Comparison of ENCODE assay signal across 8 cellular contexts in the genomic region with DNA sequence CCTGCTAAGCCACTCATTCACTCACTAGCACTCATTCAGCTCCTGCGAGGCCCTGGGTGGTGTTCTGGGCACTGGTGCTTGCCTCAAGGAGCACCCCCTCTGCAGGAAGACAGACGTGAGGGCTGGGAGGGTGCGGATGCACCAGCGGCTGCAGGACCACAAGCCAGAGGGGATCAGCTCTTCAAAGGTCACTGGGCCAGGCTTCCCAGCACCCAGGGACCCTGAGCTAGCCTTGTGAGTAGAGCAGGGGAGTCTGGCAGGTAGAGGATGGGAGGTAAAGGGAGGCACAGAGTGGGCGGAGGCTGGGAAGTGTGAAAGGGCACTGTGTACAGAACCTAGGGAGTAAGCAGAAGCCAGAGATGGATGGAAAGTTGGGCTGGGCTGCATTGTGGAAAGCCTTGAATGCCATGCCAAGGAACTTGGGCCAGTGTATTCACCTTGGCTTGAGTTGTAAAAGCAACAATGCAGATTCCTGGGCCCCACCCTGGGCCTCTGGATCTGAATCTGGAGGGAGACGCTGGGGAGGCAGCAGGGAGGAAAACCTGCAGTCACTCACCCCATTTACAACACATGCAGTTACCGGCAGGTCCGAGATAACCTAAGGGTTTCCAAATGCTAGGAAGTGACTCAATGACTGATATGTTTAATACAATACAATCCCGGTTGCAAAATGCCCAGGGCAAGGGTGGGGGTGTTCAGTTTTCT. TPM values are rescaled to one million over a fixed set of nuclear protein-coding genes. Genes with fewer than 3 reads are reported as not detected.
DNase-seq lines count a peak whose midpoint lies in the region; ATAC-seq and TF ChIP-seq lines count a peak whose summit lies in the region.

No MANE protein-coding gene starts in this region.

- H3K9me3 ChIP-seq in CD8-positive, alpha-beta T cell (ENCODE audit: low read length), result no peaks in the 10 kb centered on the region
- H3K9me3 ChIP-seq in OCI-LY1 (ENCODE audit: low read length) (no peaks in the 10 kb centered on the region), skeletal muscle satellite cell (replicated peaks; ENCODE audit: low read length) (no peaks in the 10 kb centered on the region)

- H3K4me1 Mint-ChIP-seq in CD8-positive, alpha-beta T cell (ENCODE audit: low read depth), result peaks cover 59% of the 10 kb centered on the region
- peaks cover 53% of the 10 kb centered on the region for H3K4me1 Mint-ChIP-seq in activated naive CD4-positive, alpha-beta T cell treated with anti-CD3 and anti-CD28 coated beads, Interleukin-2, amount 10 ng/mL, durations not matched to agents 7 days and 5 days

- peak overlapping the region; percentile 94 for H3K4me3 Mint-ChIP-seq in CD8-positive, alpha-beta T cell
- H3K4me3 Mint-ChIP-seq in activated naive CD4-positive, alpha-beta T cell treated with anti-CD3 and anti-CD28 coated beads, Interleukin-2, amount 10 ng/mL, durations not matched to agents 7 days and 5 days, result peak overlapping the region; percentile 94

- H3K27me3 ChIP-seq in CD8-positive, alpha-beta T cell (ENCODE audit: insufficient read depth, low read length), result no peaks in the 10 kb centered on the region
- H3K27me3 ChIP-seq in OCI-LY1 (ENCODE audit: insufficient read depth, low read length) (no peaks in the 10 kb centered on the region), skeletal muscle satellite cell (ENCODE audit: control insufficient read depth, insufficient read depth, low read length) (no peaks in the 10 kb centered on the region)

- peak overlapping the region; percentile 72 for H3K4me2 ChIP-seq in OCI-LY1 (ENCODE audit: low read length)
- peak overlapping the region; percentile 76 for H3K4me2 ChIP-seq in skeletal muscle satellite cell (ENCODE audit: low read length)

- peak overlapping the region; percentile 83 for H3K9ac ChIP-seq in OCI-LY1 (ENCODE audit: low read length)
- H3K9ac ChIP-seq in skeletal muscle satellite cell (ENCODE audit: low read depth, low read length), result peak overlapping the region; percentile 98

- peak; percentile 9 for ATAC-seq in CD8-positive, alpha-beta T cell
- ATAC-seq in GM21447 (IDR thresholded peaks at IDR 0.05; ENCODE audit: unreplicated experiment), result no peak

- no peaks in the 10 kb centered on the region for H3K9me3 Mint-ChIP-seq in CD8-positive, alpha-beta T cell
- no peaks in the 10 kb centered on the region for H3K9me3 Mint-ChIP-seq in activated naive CD4-positive, alpha-beta T cell treated with anti-CD3 and anti-CD28 coated beads, Interleukin-2, amount 10 ng/mL, durations not matched to agents 7 days and 5 days

- peak overlapping the region; percentile 83 for H3K27ac ChIP-seq in CD8-positive, alpha-beta T cell (ENCODE audit: low read depth, low read length)
- H3K27ac ChIP-seq in OCI-LY1 (ENCODE audit: low read depth, low read length, poor library complexity, severe bottlenecking), result peak overlapping the region; percentile 46

- peaks cover 12% of the 10 kb centered on the region for H3K36me3 Mint-ChIP-seq in CD8-positive, alpha-beta T cell
- H3K36me3 Mint-ChIP-seq in activated naive CD4-positive, alpha-beta T cell treated with anti-CD3 and anti-CD28 coated beads, Interleukin-2, amount 10 ng/mL, durations not matched to agents 7 days and 5 days, result peaks cover 56% of the 10 kb centered on the region

- H3K36me3 ChIP-seq in CD8-positive, alpha-beta T cell (ENCODE audit: insufficient read depth, low read length), result no peaks in the 10 kb centered on the region
- H3K36me3 ChIP-seq in OCI-LY1 (ENCODE audit: insufficient read depth, low read length) (peaks cover 8% of the 10 kb centered on the region), skeletal muscle satellite cell (ENCODE audit: insufficient read depth, low read length) (no peaks in the 10 kb centered on the region)

- peaks cover 55% of the 10 kb centered on the region for H3K4me1 ChIP-seq in CD8-positive, alpha-beta T cell (ENCODE audit: insufficient read depth, low read length)
- H3K4me1 ChIP-seq in OCI-LY1 (ENCODE audit: insufficient read depth, low read length, severe bottlenecking), result peaks cover 56% of the 10 kb centered on the region
- peaks cover 39% of the 10 kb centered on the region for H3K4me1 ChIP-seq in skeletal muscle satellite cell (ENCODE audit: control insufficient read depth, insufficient read depth, low read length)

- H3F3A ChIP-seq in OCI-LY1 (ENCODE audit: insufficient read depth, low read length), result no peaks in the 10 kb centered on the region; the same call in 1 of the 2 replicates

- CTCF ChIA-PET in CD8-positive, alpha-beta T cell (lab: Charles Lee), result interaction anchor here (1.0 to 5.7 kb wide), 6 partner anchors 17 to 111 kb away, joined by 3 to 57 read pairs (median 4); no protein-coding TSS in a partner anchor
- CTCF ChIA-PET in activated naive CD4-positive, alpha-beta T cell treated with anti-CD3 and anti-CD28 coated beads, Interleukin-2, amount 10 ng/mL, durations not matched to agents 7 days and 5 days (lab: Charles Lee), result interaction anchor here (0.6 to 5.7 kb wide), 6 partner anchors 41 to 136 kb away, joined by 3 to 159 read pairs (median 8); no protein-coding TSS in a partner anchor

- POLR2A ChIA-PET in CD8-positive, alpha-beta T cell (lab: Charles Lee), result interaction anchor here (0.6 to 1.5 kb wide), 4 partner anchors 15 to 85 kb away, joined by 3 to 4 read pairs (median 4); no protein-coding TSS in a partner anchor

- no peaks in the 10 kb centered on the region for H3K27me3 Mint-ChIP-seq in CD8-positive, alpha-beta T cell (ENCODE audit: low read depth)
- H3K27me3 Mint-ChIP-seq in activated naive CD4-positive, alpha-beta T cell treated with anti-CD3 and anti-CD28 coated beads, Interleukin-2, amount 10 ng/mL, durations not matched to agents 7 days and 5 days, result peaks cover 17% of the 10 kb centered on the region

- peak; percentile 19 to 65 (median 54) for DNase-seq in CD8-positive, alpha-beta T cell
- peak; percentile 80 for DNase-seq in activated naive CD4-positive, alpha-beta T cell treated with anti-CD3 and anti-CD28 coated beads, Interleukin-2, amount 10 ng/mL, durations not matched to agents 7 days and 5 days
- DNase-seq in cardiac septum (ENCODE audit: low spot score) (peak; percentile 85), mucosa of gallbladder (ENCODE audit: low spot score) (no peak), GOT3 (lab: John Stamatoyannopoulos, UW) (no peak)

- TF ChIP-seq CTCF in CD8-positive, alpha-beta T cell (IDR thresholded peaks at IDR 0.05), result no peak
- TF ChIP-seq CTCF in OCI-LY1 (IDR thresholded peaks at IDR 0.05; ENCODE audit: low read length), result no peak; the same call in 1 of the 2 replicates

- peak overlapping the region; percentile 98 for H3K27ac Mint-ChIP-seq in CD8-positive, alpha-beta T cell
- peak overlapping the region; percentile 95 for H3K27ac Mint-ChIP-seq in activated naive CD4-positive, alpha-beta T cell treated with anti-CD3 and anti-CD28 coated beads, Interleukin-2, amount 10 ng/mL, durations not matched to agents 7 days and 5 days

- H3K9me2 ChIP-seq in OCI-LY1 (ENCODE audit: low read depth, low read length), result no peaks in the 10 kb centered on the region

- H2AFZ ChIP-seq in OCI-LY1 (ENCODE audit: low read length), result no peak overlapping the region

- intact Hi-C loops in CD8-positive, alpha-beta T cell (cut with DNase I, micrococcal nuclease), result loop anchor here (1.0 to 5.0 kb wide), 6 partner anchors 48 to 142 kb away; a partner anchor contains a TSS
- intact Hi-C loops in cardiac septum (cut with DNase I), result loop anchor here (2.0 kb wide), 1 partner anchor 15 kb away; no protein-coding TSS in a partner anchor

- H3K4me3 ChIP-seq in CD8-positive, alpha-beta T cell (ENCODE audit: low read depth, low read length), result peak overlapping the region; percentile 57
- peak overlapping the region; percentile 72 for H3K4me3 ChIP-seq in OCI-LY1 (ENCODE audit: low read depth, low read length, poor library complexity, severe bottlenecking)
- H3K4me3 ChIP-seq in skeletal muscle satellite cell (ENCODE audit: low read length), result peak overlapping the region; percentile 88

- H3K79me2 ChIP-seq in OCI-LY1 (ENCODE audit: insufficient read depth, low read length), result peaks cover 51% of the 10 kb centered on the region

- no peaks in the 10 kb centered on the region for H4K20me1 ChIP-seq in OCI-LY1 (ENCODE audit: insufficient read depth, low read length)

RNA-seq across cellular contexts. Expression of a gene that starts 1.7 kb away (rescaled TPM):
- 100 to 1,000 TPM; 224 to 240 TPM for total RNA-seq in CD8-positive, alpha-beta T cell
- total RNA-seq in cardiac septum (22.0 TPM), mucosa of gallbladder (74.2 TPM)
- total RNA-seq in skeletal muscle satellite cell (2012; rRNA removed), result 17.5 and 19.0 TPM in 2 replicates

RNA-seq across cellular contexts. Expression of a gene that starts 46.9 kb away (rescaled TPM):
- total RNA-seq in CD8-positive, alpha-beta T cell, result 10 to 100 TPM; 29.6 to 30.1 TPM
- total RNA-seq in cardiac septum, result 27.2 TPM
- total RNA-seq in skeletal muscle satellite cell (2012; rRNA removed), result 95.6 and 107 TPM in 2 replicates
- 72.0 TPM for total RNA-seq in mucosa of gallbladder

Comparison
In these comparisons a context has a peak if more than half of its experiments do, and no peak if none do; other contexts are left out.
1. DNase-seq: peak in CD8-positive, alpha-beta T cell (7 of 7), activated naive CD4-positive, alpha-beta T cell treated with anti-CD3 and anti-CD28 coated beads, Interleukin-2, amount 10 ng/mL, durations not matched to agents 7 days and 5 days (single experiment) and cardiac septum (single experiment); none in mucosa of gallbladder (single experiment) and GOT3 (single experiment).
2. Peak in every context shown above with its lines, with median percentiles within 50 percentile points of each other: H3K4me3 ChIP-seq.